21 cellular contexts compared by ENCODE assay signal in genomic region chr12:57142121-57142520, GRCh38. TPM values are rescaled to one million over a fixed set of nuclear protein-coding genes. Genes with fewer than 3 reads are reported as not detected.
DNase-seq lines count a peak whose midpoint lies in the region; ATAC-seq, FAIRE-seq and TF ChIP-seq lines count a peak whose summit lies in the region.
"Had no signal": no experiment of that assay in that cellular context is flagged by ENCODE, and none has a peak within 500 bp of the region (broad histone marks: within the 10 kb centered on the region; RNA-seq: fewer than 3 reads in every experiment).

No MANE protein-coding gene starts in this region.

- in situ Hi-C loops in K562 (cut with MboI), result no loop called here
- in situ Hi-C loops in mammary epithelial cell (cut with MboI; ENCODE audit: low sequenced_read_pairs in 2 of 2), result no loop called here

- peaks cover 0 to 11% of the 10 kb centered on the region in 2 experiments; a peak in 2 of 5 replicates for H3K27me3 ChIP-seq in K562 (ENCODE audit: control insufficient read depth in 2 of 2, insufficient read depth in 2 of 2, low read length in 2 of 2)
- H3K27me3 ChIP-seq in left ventricle myocardium inferior (ENCODE audit: low read depth), result no peaks in the 10 kb centered on the region
- no peaks in the 10 kb centered on the region for H3K27me3 ChIP-seq in ovary
- H3K27me3 ChIP-seq in mammary epithelial cell (ENCODE audit: insufficient read depth, low read length), result no peaks in the 10 kb centered on the region
- H3K27me3 ChIP-seq: adrenal gland, BE2C, foreskin keratinocyte, MG63 had no signal

- CTCF ChIA-PET in K562 (lab: Yijun Ruan, JAX; ENCODE audit: low intra/inter-chr PET ratio), result no interaction called here
- CTCF ChIA-PET in activated CD8-positive, alpha-beta memory T cell treated with anti-CD3 and anti-CD28 coated beads, Interleukin-2, amount 10 ng/mL, durations not matched to agents 7 days and 5 days (lab: Charles Lee), result interaction anchor here (3.7 kb wide), 1 partner anchor 18 kb away, joined by 15 read pairs; no protein-coding TSS in a partner anchor
- CTCF ChIA-PET in mammary epithelial cell (lab: Charles Lee; ENCODE audit: low non-redundant PET), result no interaction called here

- no peak for TF ChIP-seq RAD21 in K562 (CRISPR knock-in tag; conservative IDR thresholded peaks at IDR 0.05 in 1 of 2, IDR thresholded peaks at IDR 0.05 in 1 of 2)

- H2AFZ ChIP-seq in K562 (ENCODE audit: low read depth, low read length) (0 out of 2 replicates have a peak overlapping the region, but pooled peaks have one; percentile 8), mammary epithelial cell (ENCODE audit: low read depth, low read length) (no peak overlapping the region)

- TF ChIP-seq CTCF in K562 (IDR thresholded peaks at IDR 0.05 in 2 of 3, conservative IDR thresholded peaks at IDR 0.05 in 1 of 3; ENCODE audit: insufficient read depth in 2 of 3, low read depth in 1 of 3, low read length in 3 of 3), result no peak
- TF ChIP-seq CTCF in left ventricle myocardium inferior (IDR thresholded peaks at IDR 0.05; ENCODE audit: borderline replicate concordance), result no peak
- no peak for TF ChIP-seq CTCF in ovary (IDR thresholded peaks at IDR 0.05)
- no peak for TF ChIP-seq CTCF in type B pancreatic cell (conservative IDR thresholded peaks at IDR 0.05)
- no peak for TF ChIP-seq CTCF in mammary epithelial cell (conservative IDR thresholded peaks at IDR 0.05 in 1 of 2, IDR thresholded peaks at IDR 0.05 in 1 of 2; ENCODE audit: extremely low read depth in 1 of 2, insufficient read depth in 1 of 2, low read depth in 1 of 2, low read length in 2 of 2)

- TF ChIP-seq EP300 in K562 (IDR thresholded peaks at IDR 0.05; ENCODE audit: low read length) (no peak), ovary (IDR thresholded peaks at IDR 0.05) (no peak)

- DNase-seq in K562 (ENCODE audit: extremely low read depth in 1 of 4, low spot score in 3 of 4) (peak in 2 of 4 experiments; percentile 43 to 46), left ventricle myocardium inferior (no peak), ovary (peak; percentile 57 to 74 (median 63)), type B pancreatic cell (ENCODE audit: extremely low spot score, unreplicated experiment) (no peak), amniotic stem cell (lab: John Stamatoyannopoulos, UW) (no peak), mammary epithelial cell (no peak)
- no peak for DNase-seq in activated CD8-positive, alpha-beta memory T cell treated with anti-CD3 and anti-CD28 coated beads, Interleukin-2, amount 10 ng/mL, durations not matched to agents 7 days and 5 days
- DNase-seq: activated CD4-positive, CD25-positive, alpha-beta regulatory T cell; adrenal gland; BE2C; foreskin keratinocyte; MG63; NCI-H1930 had no signal

- H3K9me1 ChIP-seq in K562 (ENCODE audit: control insufficient read depth, insufficient read depth, low read length), result no peaks in the 10 kb centered on the region

- dilution Hi-C loops in mammary epithelial cell (cut with HindIII; ENCODE audit: low sequenced_read_pairs), result loop anchor here (5.0 kb wide), 2 partner anchors 75 to 105 kb away; no protein-coding TSS in a partner anchor

- BruUV-seq in K562 (replicated peaks; lab: Mats Ljungman, UMichigan) (no TSS peak), mammary epithelial cell (replicated peaks; lab: Mats Ljungman, UMichigan) (no TSS peak)

- H3K27ac ChIP-seq in K562 (ENCODE audit: extremely low read depth, low read depth, low read length) (no peak overlapping the region), left ventricle myocardium inferior (replicated peaks) (peak overlapping the region; percentile 99), ovary (peak overlapping the region; percentile 67 to 79), mammary epithelial cell (ENCODE audit: insufficient read depth, low read depth, low read length) (no peak overlapping the region)
- H3K27ac ChIP-seq: foreskin keratinocyte had no signal

- H3K4me2 ChIP-seq in K562 (ENCODE audit: insufficient read depth, low read length), result no peak overlapping the region
- H3K4me2 ChIP-seq in mammary epithelial cell (ENCODE audit: insufficient read depth, low read depth, low read length), result no peak overlapping the region

- 43% methylated on average over 9 of the region's 9 CpGs for WGBS in K562 (ENCODE audit: insufficient coverage, low coverage, missing lambda C conversion rate)
- WGBS in ovary, 3 donors, result 16 to 17% (median 17%) methylated on average over 9 of the region's 9 CpGs
- WGBS in mammary epithelial cell (ENCODE audit: low coverage, missing lambda C conversion rate), result 94% methylated on average over 3 of the region's 9 CpGs

- H3K36me3 ChIP-seq in K562 (ENCODE audit: control insufficient read depth, insufficient read depth, low read length) (no peaks in the 10 kb centered on the region), left ventricle myocardium inferior (peaks cover 76% of the 10 kb centered on the region), ovary (no peaks in the 10 kb centered on the region), mammary epithelial cell (ENCODE audit: insufficient read depth, low read length) (peaks cover 3% of the 10 kb centered on the region)

- H3K9ac ChIP-seq in K562 (ENCODE audit: insufficient read depth in 1 of 2, low read depth in 2 of 2, low read length in 2 of 2) (0 out of 4 replicates have a peak overlapping the region, but pooled peaks of 1 of the 2 experiments have one; percentile 33), mammary epithelial cell (ENCODE audit: insufficient read depth, low read length) (no peak overlapping the region)

- ATAC-seq in K562 (peak; percentile 34; the same call in 1 of the 3 replicates), HG02588 (IDR thresholded peaks at IDR 0.05; ENCODE audit: unreplicated experiment) (no peak)
- no peak for ATAC-seq in activated CD8-positive, alpha-beta memory T cell treated with anti-CD3 and anti-CD28 coated beads, Interleukin-2, amount 10 ng/mL, durations not matched to agents 7 days and 5 days
- ATAC-seq: foreskin keratinocyte; natural killer cell treated with Interleukin-12 subunit alpha and Interleukin-12 subunit beta and Interleukin-15 and Interleukin-18, amount 100 ng/mL, for 72 hours had no signal

- peaks cover 43% of the 10 kb centered on the region for H3K4me1 Mint-ChIP-seq in type B pancreatic cell (ENCODE audit: unreplicated experiment)
- H3K4me1 Mint-ChIP-seq in activated CD8-positive, alpha-beta memory T cell treated with anti-CD3 and anti-CD28 coated beads, Interleukin-2, amount 10 ng/mL, durations not matched to agents 7 days and 5 days, result no peaks in the 10 kb centered on the region

- H3K27ac Mint-ChIP-seq in type B pancreatic cell, result peak overlapping the region; percentile 23
- no peak overlapping the region for H3K27ac Mint-ChIP-seq in activated CD8-positive, alpha-beta memory T cell treated with anti-CD3 and anti-CD28 coated beads, Interleukin-2, amount 10 ng/mL, durations not matched to agents 7 days and 5 days
- H3K27ac Mint-ChIP-seq: activated T-helper 2 cell treated with anti-CD3 and anti-CD28 coated beads, Interferon-gamma antibody, Interleukin-2, Interleukin-4, amounts not matched to agents 10 μg/mL and 5 μg/mL and 100 μg/mL, durations not matched to agents 14 hours and 24 hours and 36 hours; natural killer cell treated with Interleukin-12 subunit alpha and Interleukin-12 subunit beta and Interleukin-15 and Interleukin-18, amount 100 ng/mL, for 72 hours; T-helper 2 cell treated with Interferon-gamma antibody and Interleukin-4, amounts not matched to agents 5 μg/mL and 100 μg/mL, for 36 hours had no signal

- TF ChIP-seq POLR2A in K562 (conservative IDR thresholded peaks at IDR 0.05) (no peak), ovary (IDR thresholded peaks at IDR 0.05) (no peak)

- POLR2A ChIA-PET in K562 (lab: Yijun Ruan, JAX), result interaction anchor here (2.2 kb wide), 1 partner anchor 14 kb away, joined by 6 read pairs; the partner anchor contains the start of gene LRP1

- no peak for FAIRE-seq in K562 (lab: Jason Lieb, UNC)
- FAIRE-seq: colon had no signal

- no peak overlapping the region for H3K4me3 Mint-ChIP-seq in type B pancreatic cell
- no peak overlapping the region for H3K4me3 Mint-ChIP-seq in activated CD8-positive, alpha-beta memory T cell treated with anti-CD3 and anti-CD28 coated beads, Interleukin-2, amount 10 ng/mL, durations not matched to agents 7 days and 5 days
- H3K4me3 Mint-ChIP-seq: natural killer cell treated with Interleukin-12 subunit alpha and Interleukin-12 subunit beta and Interleukin-15 and Interleukin-18, amount 100 ng/mL, for 72 hours; T-helper 2 cell treated with Interferon-gamma antibody and Interleukin-4, amounts not matched to agents 5 μg/mL and 100 μg/mL, for 36 hours had no signal

- peaks cover 17 to 18% of the 10 kb centered on the region in 2 experiments; a peak in 3 of 5 replicates for H3K4me1 ChIP-seq in K562 (replicated peaks in 1 of 2; ENCODE audit: control insufficient read depth in 2 of 2, insufficient read depth in 2 of 2, low read length in 2 of 2)
- H3K4me1 ChIP-seq in left ventricle myocardium inferior, result peaks cover 96% of the 10 kb centered on the region
- H3K4me1 ChIP-seq in ovary (ENCODE audit: insufficient read depth), result peaks cover 36% of the 10 kb centered on the region
- H3K4me1 ChIP-seq in mammary epithelial cell (ENCODE audit: insufficient read depth, low read length), result no peaks in the 10 kb centered on the region
- H3K4me1 ChIP-seq: BE2C, foreskin keratinocyte had no signal

- intact Hi-C loops in K562 (cut with micrococcal nuclease), result no loop called here
- intact Hi-C loops in left ventricle myocardium inferior (cut with micrococcal nuclease), result no loop called here
- intact Hi-C loops in ovary (cut with DNase I), result no loop called here
- intact Hi-C loops in mammary epithelial cell (cut with micrococcal nuclease), result no loop called here

- H4K20me1 ChIP-seq in K562 (replicated peaks; ENCODE audit: control insufficient read depth, insufficient read depth, low read length) (0 out of 2 replicates have a peak, but pooled peaks cover 3% of the 10 kb centered on the region), mammary epithelial cell (ENCODE audit: insufficient read depth, low read length) (no peaks in the 10 kb centered on the region)

- no peaks in the 10 kb centered on the region for H3K27me3 Mint-ChIP-seq in type B pancreatic cell
- no peaks in the 10 kb centered on the region for H3K27me3 Mint-ChIP-seq in activated CD8-positive, alpha-beta memory T cell treated with anti-CD3 and anti-CD28 coated beads, Interleukin-2, amount 10 ng/mL, durations not matched to agents 7 days and 5 days

- H3K9me3 ChIP-seq in K562 (replicated peaks; ENCODE audit: control insufficient read depth, insufficient read depth, low read depth, low read length), result no peaks in the 10 kb centered on the region
- H3K9me3 ChIP-seq in left ventricle myocardium inferior (replicated peaks), result no peaks in the 10 kb centered on the region
- no peaks in the 10 kb centered on the region for H3K9me3 ChIP-seq in ovary
- H3K9me3 ChIP-seq in mammary epithelial cell (replicated peaks; ENCODE audit: insufficient read depth, low read length), result no peaks in the 10 kb centered on the region
- H3K9me3 ChIP-seq: adrenal gland, BE2C, MG63 had no signal

- peaks cover 35% of the 10 kb centered on the region for H3K36me3 Mint-ChIP-seq in type B pancreatic cell
- no peaks in the 10 kb centered on the region for H3K36me3 Mint-ChIP-seq in activated CD8-positive, alpha-beta memory T cell treated with anti-CD3 and anti-CD28 coated beads, Interleukin-2, amount 10 ng/mL, durations not matched to agents 7 days and 5 days
- H3K36me3 Mint-ChIP-seq: natural killer cell treated with Interleukin-12 subunit alpha and Interleukin-12 subunit beta and Interleukin-15 and Interleukin-18, amount 100 ng/mL, for 72 hours had no signal

- H3K9me3 Mint-ChIP-seq in type B pancreatic cell, result no peaks in the 10 kb centered on the region
- no peaks in the 10 kb centered on the region for H3K9me3 Mint-ChIP-seq in activated CD8-positive, alpha-beta memory T cell treated with anti-CD3 and anti-CD28 coated beads, Interleukin-2, amount 10 ng/mL, durations not matched to agents 7 days and 5 days (ENCODE audit: low read depth)
- H3K9me3 Mint-ChIP-seq: activated T-helper 2 cell treated with anti-CD3 and anti-CD28 coated beads, Interferon-gamma antibody, Interleukin-2, Interleukin-4, amounts not matched to agents 10 μg/mL and 5 μg/mL and 100 μg/mL, durations not matched to agents 14 hours and 24 hours and 36 hours; natural killer cell treated with Interleukin-12 subunit alpha and Interleukin-12 subunit beta and Interleukin-15 and Interleukin-18, amount 100 ng/mL, for 72 hours; T-helper 2 cell treated with Interferon-gamma antibody and Interleukin-4, amounts not matched to agents 5 μg/mL and 100 μg/mL, for 36 hours had no signal

- H3K4me3 ChIP-seq in K562, result no peak overlapping the region
- no peak overlapping the region for H3K4me3 ChIP-seq in left ventricle myocardium inferior
- H3K4me3 ChIP-seq in ovary, result no peak overlapping the region
- H3K4me3 ChIP-seq in mammary epithelial cell (replicated peaks in 1 of 3; ENCODE audit: insufficient read depth in 1 of 3, low read depth in 2 of 3, low read length in 3 of 3), result no peak overlapping the region
- H3K4me3 ChIP-seq: adrenal gland, lung, MG63 had no signal

- no peaks in the 10 kb centered on the region for H3K79me2 ChIP-seq in K562 (ENCODE audit: control insufficient read depth, insufficient read depth, low read length)
- no peaks in the 10 kb centered on the region for H3K79me2 ChIP-seq in mammary epithelial cell (ENCODE audit: insufficient read depth, low read length)

RNA-seq across cellular contexts. Expression of gene LRP1-AS, which starts 5.3 kb away (rescaled TPM):
- total RNA-seq in K562 (2011; cell fraction: chromatin; rRNA removed; ENCODE audit: low replicate concordance), result not detected in 2 replicates
- not detected in 2 replicates for total RNA-seq in K562 (2011; cell fraction: nucleolus; rRNA removed)
- total RNA-seq in K562 (2011; cell fraction: nucleoplasm; rRNA removed), result not detected in 2 replicates
- not detected in 2 replicates for total RNA-seq in K562 (2014; rRNA removed)
- not detected in 2 replicates for total RNA-seq in K562 (2014; rRNA removed; fragmentation: Illumina TruSeq; extraction: Trizol)
- total RNA-seq in K562 (2015; rRNA removed; fragmentation: Illumina TruSeq; extraction: Trizol), result not detected in 2 replicates
- total RNA-seq in K562 (2021), result not detected in 2 replicates
- polyA plus RNA-seq in K562 (2011; rRNA removed), result not detected in 2 replicates
- not detected in 2 replicates for polyA plus RNA-seq in K562 (2011; cell fraction: cytosol; rRNA removed)
- polyA plus RNA-seq in K562 (2011; cell fraction: nucleus; rRNA removed), result not detected in 2 replicates
- polyA plus RNA-seq in K562 (2012), result not detected in 2 replicates
- polyA plus RNA-seq in K562 (2014; fragmentation: Illumina TruSeq; extraction: Trizol), result not detected in 2 replicates
- polyA plus RNA-seq in K562 (2014; fragmentation: Nextera tagmentation; extraction: Ambion mirVana), result not detected
- not detected in 2 replicates for polyA plus RNA-seq in K562 (2014; rRNA removed)
- polyA minus RNA-seq in K562 (2011; rRNA and poly(A)+ RNA removed), result not detected in 2 replicates
- polyA minus RNA-seq in K562 (2011; cell fraction: cytosol; rRNA and poly(A)+ RNA removed), result not detected in 2 replicates
- not detected in 2 replicates for polyA minus RNA-seq in K562 (2011; cell fraction: nucleus; rRNA and poly(A)+ RNA removed)
- not detected for total RNA-seq in left ventricle myocardium inferior
- total RNA-seq in ovary, result not detected
- polyA plus RNA-seq in ovary, result not detected
- total RNA-seq in type B pancreatic cell (ENCODE audit: low replicate concordance), result not detected in 2 replicates
- total RNA-seq in activated CD8-positive, alpha-beta memory T cell treated with anti-CD3 and anti-CD28 coated beads, Interleukin-2, amount 10 ng/mL, durations not matched to agents 7 days and 5 days, result not detected
- not detected for total RNA-seq in mammary epithelial cell
- polyA plus RNA-seq in mammary epithelial cell, result not detected
- not detected for polyA minus RNA-seq in mammary epithelial cell
- total RNA-seq: activated T-helper 2 cell treated with anti-CD3 and anti-CD28 coated beads, Interferon-gamma antibody, Interleukin-2, Interleukin-4, amounts not matched to agents 10 μg/mL and 5 μg/mL and 100 μg/mL, durations not matched to agents 14 hours and 24 hours and 36 hours; adrenal gland; foreskin keratinocyte; G401; lung; natural killer cell treated with Interleukin-12 subunit alpha and Interleukin-12 subunit beta and Interleukin-15 and Interleukin-18, amount 100 ng/mL, for 72 hours; NCI-H460 had no signal
- polyA plus RNA-seq: adrenal gland, foreskin keratinocyte, lung had no signal

RNA-seq across cellular contexts. Expression of gene LRP1, which starts 13.8 kb away (rescaled TPM):
- 2.3 and 6.7 TPM in 2 replicates for total RNA-seq in K562 (2011; cell fraction: chromatin; rRNA removed; ENCODE audit: low replicate concordance)
- 1.8 and 3.5 TPM in 2 replicates for total RNA-seq in K562 (2011; cell fraction: nucleolus; rRNA removed)
- total RNA-seq in K562 (2011; cell fraction: nucleoplasm; rRNA removed), result 2.2 and 5.4 TPM in 2 replicates
- 0.18 and 0.29 TPM in 2 replicates for total RNA-seq in K562 (2014; rRNA removed)
- total RNA-seq in K562 (2014; rRNA removed; fragmentation: Illumina TruSeq; extraction: Trizol), result 0.03 and 0.04 TPM in 2 replicates
- 0.11 and 0.36 TPM in 2 replicates for total RNA-seq in K562 (2015; rRNA removed; fragmentation: Illumina TruSeq; extraction: Trizol)
- 0.64 and 1.1 TPM in 2 replicates for total RNA-seq in K562 (2021)
- polyA plus RNA-seq in K562 (2011; rRNA removed), result 0.28 and 0.45 TPM in 2 replicates
- polyA plus RNA-seq in K562 (2011; cell fraction: cytosol; rRNA removed), result 0.27 and 0.66 TPM in 2 replicates
- polyA plus RNA-seq in K562 (2011; cell fraction: nucleus; rRNA removed), result 1.5 and 1.9 TPM in 2 replicates
- polyA plus RNA-seq in K562 (2012), result 0.33 and 1.8 TPM in 2 replicates
- 0.13 and 0.15 TPM in 2 replicates for polyA plus RNA-seq in K562 (2014; fragmentation: Illumina TruSeq; extraction: Trizol)
- not detected for polyA plus RNA-seq in K562 (2014; fragmentation: Nextera tagmentation; extraction: Ambion mirVana)
- polyA plus RNA-seq in K562 (2014; rRNA removed), result 0.19 and 0.45 TPM in 2 replicates
- 1.9 and 2.0 TPM in 2 replicates for polyA minus RNA-seq in K562 (2011; rRNA and poly(A)+ RNA removed)
- polyA minus RNA-seq in K562 (2011; cell fraction: cytosol; rRNA and poly(A)+ RNA removed), result 2.4 and 4.2 TPM in 2 replicates
- polyA minus RNA-seq in K562 (2011; cell fraction: nucleus; rRNA and poly(A)+ RNA removed), result 0.40 and 2.8 TPM in 2 replicates
- total RNA-seq in left ventricle myocardium inferior, result 61.0 TPM
- 100 to 1,000 TPM; 148 to 640 (median 405) TPM for total RNA-seq in ovary
- polyA plus RNA-seq in ovary, result 100 to 1,000 TPM in 1 of 2 donors, 10 to 100 TPM in 1; 76.4 to 168 TPM
- 96.4 and 138 TPM in 2 replicates for total RNA-seq in type B pancreatic cell (ENCODE audit: low replicate concordance)
- under 1 TPM; 0.33 to 0.85 TPM for total RNA-seq in activated CD8-positive, alpha-beta memory T cell treated with anti-CD3 and anti-CD28 coated beads, Interleukin-2, amount 10 ng/mL, durations not matched to agents 7 days and 5 days
- 10 to 100 TPM; 33.2 to 57.0 TPM for total RNA-seq in mammary epithelial cell
- 11.3 TPM for polyA plus RNA-seq in mammary epithelial cell
- polyA minus RNA-seq in mammary epithelial cell, result 75.1 TPM

RNA-seq across cellular contexts. Expression of gene STAT6, which starts 31.0 kb away (rescaled TPM):
- total RNA-seq in K562 (2011; cell fraction: chromatin; rRNA removed; ENCODE audit: low replicate concordance), result 105 and 231 TPM in 2 replicates
- total RNA-seq in K562 (2011; cell fraction: nucleolus; rRNA removed), result 112 and 138 TPM in 2 replicates
- total RNA-seq in K562 (2011; cell fraction: nucleoplasm; rRNA removed), result 110 and 156 TPM in 2 replicates
- 20.8 and 28.2 TPM in 2 replicates for total RNA-seq in K562 (2014; rRNA removed)
- 17.1 and 18.6 TPM in 2 replicates for total RNA-seq in K562 (2014; rRNA removed; fragmentation: Illumina TruSeq; extraction: Trizol)
- total RNA-seq in K562 (2015; rRNA removed; fragmentation: Illumina TruSeq; extraction: Trizol), result 24.9 and 26.5 TPM in 2 replicates
- 32.7 and 38.4 TPM in 2 replicates for total RNA-seq in K562 (2021)
- polyA plus RNA-seq in K562 (2011; rRNA removed), result 40.1 and 60.0 TPM in 2 replicates
- polyA plus RNA-seq in K562 (2011; cell fraction: cytosol; rRNA removed), result 48.3 and 61.6 TPM in 2 replicates
- 178 and 185 TPM in 2 replicates for polyA plus RNA-seq in K562 (2011; cell fraction: nucleus; rRNA removed)
- polyA plus RNA-seq in K562 (2012), result 44.3 and 71.7 TPM in 2 replicates
- polyA plus RNA-seq in K562 (2014; fragmentation: Illumina TruSeq; extraction: Trizol), result 48.2 and 49.5 TPM in 2 replicates
- polyA plus RNA-seq in K562 (2014; fragmentation: Nextera tagmentation; extraction: Ambion mirVana), result 1 to 10 TPM; 2.4 to 4.3 TPM
- 37.9 and 38.4 TPM in 2 replicates for polyA plus RNA-seq in K562 (2014; rRNA removed)
- polyA minus RNA-seq in K562 (2011; rRNA and poly(A)+ RNA removed), result 25.6 and 31.5 TPM in 2 replicates
- 18.7 and 19.9 TPM in 2 replicates for polyA minus RNA-seq in K562 (2011; cell fraction: cytosol; rRNA and poly(A)+ RNA removed)
- polyA minus RNA-seq in K562 (2011; cell fraction: nucleus; rRNA and poly(A)+ RNA removed), result 30.0 and 42.1 TPM in 2 replicates
- 46.2 TPM for total RNA-seq in left ventricle myocardium inferior
- total RNA-seq in ovary, result 100 to 1,000 TPM in 5 of 7 donors, 10 to 100 TPM in 2; 67.4 to 211 (median 168) TPM
- 100 to 1,000 TPM; 145 to 158 TPM for polyA plus RNA-seq in ovary
- total RNA-seq in type B pancreatic cell (ENCODE audit: low replicate concordance), result 83.4 and 167 TPM in 2 replicates
- 100 to 1,000 TPM in 1 of 2 experiments, 10 to 100 TPM in 1; 99.1 to 104 TPM for total RNA-seq in activated CD8-positive, alpha-beta memory T cell treated with anti-CD3 and anti-CD28 coated beads, Interleukin-2, amount 10 ng/mL, durations not matched to agents 7 days and 5 days
- 100 to 1,000 TPM in 1 of 2 donors, 10 to 100 TPM in 1; 65.3 to 150 TPM for total RNA-seq in mammary epithelial cell
- 170 TPM for polyA plus RNA-seq in mammary epithelial cell
- 136 TPM for polyA minus RNA-seq in mammary epithelial cell

RNA-seq across cellular contexts. Expression of gene NAB2, which starts 53.2 kb away (rescaled TPM):
- 43.5 and 96.8 TPM in 2 replicates for total RNA-seq in K562 (2011; cell fraction: chromatin; rRNA removed; ENCODE audit: low replicate concordance)
- 51.2 and 57.5 TPM in 2 replicates for total RNA-seq in K562 (2011; cell fraction: nucleolus; rRNA removed)
- total RNA-seq in K562 (2011; cell fraction: nucleoplasm; rRNA removed), result 40.4 and 43.3 TPM in 2 replicates
- total RNA-seq in K562 (2014; rRNA removed), result 32.0 and 32.8 TPM in 2 replicates
- 11.8 and 14.2 TPM in 2 replicates for total RNA-seq in K562 (2014; rRNA removed; fragmentation: Illumina TruSeq; extraction: Trizol)
- 16.9 and 18.8 TPM in 2 replicates for total RNA-seq in K562 (2015; rRNA removed; fragmentation: Illumina TruSeq; extraction: Trizol)
- total RNA-seq in K562 (2021), result 23.4 and 36.0 TPM in 2 replicates
- polyA plus RNA-seq in K562 (2011; rRNA removed), result 25.8 and 30.9 TPM in 2 replicates
- polyA plus RNA-seq in K562 (2011; cell fraction: cytosol; rRNA removed), result 26.8 and 51.9 TPM in 2 replicates
- 53.7 and 85.9 TPM in 2 replicates for polyA plus RNA-seq in K562 (2011; cell fraction: nucleus; rRNA removed)
- 23.3 and 27.5 TPM in 2 replicates for polyA plus RNA-seq in K562 (2012)
- polyA plus RNA-seq in K562 (2014; fragmentation: Illumina TruSeq; extraction: Trizol), result 20.4 and 30.2 TPM in 2 replicates
- polyA plus RNA-seq in K562 (2014; fragmentation: Nextera tagmentation; extraction: Ambion mirVana), result under 1 TPM; 0.45 to 0.52 TPM
- 30.4 and 40.9 TPM in 2 replicates for polyA plus RNA-seq in K562 (2014; rRNA removed)
- polyA minus RNA-seq in K562 (2011; rRNA and poly(A)+ RNA removed), result 13.8 and 22.0 TPM in 2 replicates
- 16.5 and 18.6 TPM in 2 replicates for polyA minus RNA-seq in K562 (2011; cell fraction: cytosol; rRNA and poly(A)+ RNA removed)
- polyA minus RNA-seq in K562 (2011; cell fraction: nucleus; rRNA and poly(A)+ RNA removed), result 14.9 and 18.6 TPM in 2 replicates
- 10.1 TPM for total RNA-seq in left ventricle myocardium inferior
- 100 to 1,000 TPM in 1 of 7 donors, 10 to 100 TPM in 6; 37.6 to 103 (median 70.8) TPM for total RNA-seq in ovary
- polyA plus RNA-seq in ovary, result 10 to 100 TPM; 27.5 to 47.4 TPM
- total RNA-seq in type B pancreatic cell (ENCODE audit: low replicate concordance), result 48.3 and 49.7 TPM in 2 replicates
- total RNA-seq in activated CD8-positive, alpha-beta memory T cell treated with anti-CD3 and anti-CD28 coated beads, Interleukin-2, amount 10 ng/mL, durations not matched to agents 7 days and 5 days, result 10 to 100 TPM in 1 of 2 experiments, 1 to 10 TPM in 1; 10.0 to 31.1 TPM
- total RNA-seq in mammary epithelial cell, result 10 to 100 TPM; 33.8 to 35.3 TPM
- 28.4 TPM for polyA plus RNA-seq in mammary epithelial cell
- 66.6 TPM for polyA minus RNA-seq in mammary epithelial cell

Comparison
In these comparisons a context has a peak if more than half of its experiments do, and no peak if none do; other contexts are left out.
1. DNase-seq: peak in ovary (5 of 5); none in left ventricle myocardium inferior (single experiment), type B pancreatic cell (single experiment), activated CD8-positive, alpha-beta memory T cell treated with anti-CD3 and anti-CD28 coated beads, Interleukin-2, amount 10 ng/mL, durations not matched to agents 7 days and 5 days (single experiment), amniotic stem cell (single experiment) and mammary epithelial cell (single experiment).
2. H3K27ac ChIP-seq: peak in left ventricle myocardium inferior (single experiment) and ovary (2 of 2); none in K562 (single experiment) and mammary epithelial cell (single experiment).